ENCODE assay signal across 1 cellular context in the genomic region with DNA sequence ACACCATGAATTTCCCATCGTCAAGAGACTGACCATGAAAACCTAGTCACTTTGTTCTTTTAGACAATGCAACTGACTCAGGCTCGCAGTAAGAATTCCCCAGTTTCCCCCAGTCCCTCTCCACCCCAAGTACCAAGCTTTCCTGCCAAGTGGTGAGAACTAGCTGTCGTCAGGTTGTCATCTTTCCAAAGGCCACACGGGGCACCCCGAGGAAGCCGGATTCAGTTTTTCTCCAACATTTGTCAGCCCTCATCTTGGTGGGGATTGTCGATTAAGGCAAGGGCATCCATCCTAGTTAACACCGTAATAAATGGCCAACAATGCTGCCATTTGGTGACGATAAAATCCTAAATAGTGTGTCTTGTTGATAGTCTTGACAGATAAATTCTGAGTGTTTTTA.
TF ChIP-seq lines count a peak whose summit lies in the region.

No MANE protein-coding gene starts in this region.

TF ChIP-seq in WTC11, 78 proteins besides CTCF, POLR2A, EP300 and RAD21 (continued from another document):
- TF ChIP-seq ATF3 (CRISPR knock-in tag; conservative IDR thresholded peaks at IDR 0.05) (no peak), FOXK1 (CRISPR knock-in tag; IDR thresholded peaks at IDR 0.05) (no peak), IRF1 (CRISPR knock-in tag; IDR thresholded peaks at IDR 0.05) (no peak), EMX1 (CRISPR knock-in tag; IDR thresholded peaks at IDR 0.05) (no peak), E2F5 (CRISPR knock-in tag; IDR thresholded peaks at IDR 0.05) (no peak), TP53 (CRISPR knock-in tag; IDR thresholded peaks at IDR 0.05) (no peak), ZSCAN18 (CRISPR knock-in tag; IDR thresholded peaks at IDR 0.05) (no peak), ZNF423 (CRISPR knock-in tag; IDR thresholded peaks at IDR 0.05) (no peak)
- TF ChIP-seq, protein P1, sequence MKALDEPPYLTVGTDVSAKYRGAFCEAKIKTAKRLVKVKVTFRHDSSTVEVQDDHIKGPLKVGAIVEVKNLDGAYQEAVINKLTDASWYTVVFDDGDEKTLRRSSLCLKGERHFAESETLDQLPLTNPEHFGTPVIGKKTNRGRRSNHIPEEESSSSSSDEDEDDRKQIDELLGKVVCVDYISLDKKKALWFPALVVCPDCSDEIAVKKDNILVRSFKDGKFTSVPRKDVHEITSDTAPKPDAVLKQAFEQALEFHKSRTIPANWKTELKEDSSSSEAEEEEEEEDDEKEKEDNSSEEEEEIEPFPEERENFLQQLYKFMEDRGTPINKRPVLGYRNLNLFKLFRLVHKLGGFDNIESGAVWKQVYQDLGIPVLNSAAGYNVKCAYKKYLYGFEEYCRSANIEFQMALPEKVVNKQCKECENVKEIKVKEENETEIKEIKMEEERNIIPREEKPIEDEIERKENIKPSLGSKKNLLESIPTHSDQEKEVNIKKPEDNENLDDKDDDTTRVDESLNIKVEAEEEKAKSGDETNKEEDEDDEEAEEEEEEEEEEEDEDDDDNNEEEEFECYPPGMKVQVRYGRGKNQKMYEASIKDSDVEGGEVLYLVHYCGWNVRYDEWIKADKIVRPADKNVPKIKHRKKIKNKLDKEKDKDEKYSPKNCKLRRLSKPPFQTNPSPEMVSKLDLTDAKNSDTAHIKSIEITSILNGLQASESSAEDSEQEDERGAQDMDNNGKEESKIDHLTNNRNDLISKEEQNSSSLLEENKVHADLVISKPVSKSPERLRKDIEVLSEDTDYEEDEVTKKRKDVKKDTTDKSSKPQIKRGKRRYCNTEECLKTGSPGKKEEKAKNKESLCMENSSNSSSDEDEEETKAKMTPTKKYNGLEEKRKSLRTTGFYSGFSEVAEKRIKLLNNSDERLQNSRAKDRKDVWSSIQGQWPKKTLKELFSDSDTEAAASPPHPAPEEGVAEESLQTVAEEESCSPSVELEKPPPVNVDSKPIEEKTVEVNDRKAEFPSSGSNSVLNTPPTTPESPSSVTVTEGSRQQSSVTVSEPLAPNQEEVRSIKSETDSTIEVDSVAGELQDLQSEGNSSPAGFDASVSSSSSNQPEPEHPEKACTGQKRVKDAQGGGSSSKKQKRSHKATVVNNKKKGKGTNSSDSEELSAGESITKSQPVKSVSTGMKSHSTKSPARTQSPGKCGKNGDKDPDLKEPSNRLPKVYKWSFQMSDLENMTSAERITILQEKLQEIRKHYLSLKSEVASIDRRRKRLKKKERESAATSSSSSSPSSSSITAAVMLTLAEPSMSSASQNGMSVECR (CRISPR knock-in tag; IDR thresholded peaks at IDR 0.05; ENCODE audit: borderline replicate concordance), result no peak
TF ChIP-seq in WTC11: peak in this region for 0.
